31 cellular contexts compared by ENCODE assay signal in genomic region chr15:42090781-42091180, GRCh38. TPM values are rescaled to one million over a fixed set of nuclear protein-coding genes. Genes with fewer than 3 reads are reported as not detected.
"Had no signal": no experiment of that assay in that cellular context is flagged by ENCODE, and none has a peak within 500 bp of the region (broad histone marks: within the 10 kb centered on the region; RNA-seq: fewer than 3 reads in every experiment).

No MANE protein-coding gene starts in this region.

- H3K27ac ChIP-seq: brain microvascular endothelial cell, cardiac muscle cell, Peyer's patch, WERI-Rb-1 had no signal

- H3K4me3 ChIP-seq: cardiac muscle cell, K562, Peyer's patch had no signal

- H3K27me3 ChIP-seq: cardiac muscle cell, Peyer's patch had no signal

- H3K9me3 ChIP-seq: Peyer's patch had no signal

- DNase-seq: activated CD4-positive, alpha-beta T cell treated with anti-CD3 and anti-CD28 coated beads, Interleukin-2, amount 10 ng/mL, durations not matched to agents 24 days and 14 days; activated CD4-positive, alpha-beta T cell treated with anti-CD3 and anti-CD28 coated beads, Interleukin-2, amount 50 U/mL, for 4 hours; activated CD8-positive, alpha-beta T cell treated with anti-CD3 and anti-CD28 coated beads for 36 hours; activated effector memory CD4-positive, alpha-beta T cell treated with anti-CD3 and anti-CD28 coated beads, Interleukin-2, amount 50 U/mL, for 16 hours; activated naive CD4-positive, alpha-beta T cell; activated naive CD4-positive, alpha-beta T cell treated with anti-CD3 and anti-CD28 coated beads, Interleukin-2, amount 50 U/mL, for 16 hours; activated naive CD8-positive, alpha-beta T cell treated with anti-CD3 and anti-CD28 coated beads for 36 hours; activated T-cell treated with anti-CD3 and anti-CD28 coated beads for 4 hours; activated T-cell treated with anti-CD3 and anti-CD28 coated beads, Interleukin-2, amount 50 U/mL, for 72 hours; amniotic stem cell; aorta; brain microvascular endothelial cell; IMR-90; NCI-H1092 treated with DMSO at 0.1 percent for 48 hours; NCI-H1417; NCI-H187 treated with DMSO at 0.1 percent for 48 hours; NCI-H2081 treated with DMSO at 0.1 percent for 48 hours; NCI-H345; NCI-H748 treated with DMSO at 0.1 percent for 48 hours; NK-92 treated with Interleukin-12 subunit alpha and Interleukin-12 subunit beta, amount 100 ng/mL, for 24 hours; PC-3; RPMI8226; SIG-M5; T1000; WERI-Rb-1 had no signal

- H3K36me3 ChIP-seq: brain microvascular endothelial cell, cardiac muscle cell, Peyer's patch, WERI-Rb-1 had no signal

- H3K4me1 ChIP-seq: Peyer's patch had no signal

RNA-seq across cellular contexts. Expression of gene PLA2G4D, which starts 3.6 kb away (rescaled TPM):
- total RNA-seq: activated CD4-positive, alpha-beta T cell treated with anti-CD3 and anti-CD28 coated beads, Interleukin-2, amount 10 ng/mL, durations not matched to agents 24 days and 14 days; activated CD8-positive, alpha-beta T cell treated with anti-CD3 and anti-CD28 coated beads for 36 hours; activated naive CD8-positive, alpha-beta T cell treated with anti-CD3 and anti-CD28 coated beads for 36 hours; activated T-cell treated with anti-CD3 and anti-CD28 coated beads, Interleukin-2, amount 50 U/mL, for 72 hours; aorta; IMR-90; NCI-H460; Peyer's patch; T-helper 1 cell treated with Interleukin-12 subunit alpha and Interleukin-12 subunit beta and Interleukin-4 antibody, amounts not matched to agents 30 ng/mL and 1 ng/mL, for 36 hours; T-helper 2 cell treated with Interferon-gamma antibody and Interleukin-4, amounts not matched to agents 100 ng/mL and 5 ng/mL, for 36 hours had no signal
